8 cellular contexts compared by ENCODE assay signal in genomic region chr15:90143176-90143655, GRCh38. TPM values are rescaled to one million over a fixed set of nuclear protein-coding genes. Genes with fewer than 3 reads are reported as not detected.
DNase-seq lines count a peak whose midpoint lies in the region; ATAC-seq and TF ChIP-seq lines count a peak whose summit lies in the region.

No MANE protein-coding gene starts in this region.

- peaks cover 0 to 10% (median 0%) of the 10 kb centered on the region in 3 donors for H3K36me3 Mint-ChIP-seq in CD8-positive, alpha-beta memory T cell
- H3K36me3 Mint-ChIP-seq in chondrocyte (ENCODE audit: low read depth): no peaks in the 10 kb centered on the region

- H3K27ac Mint-ChIP-seq in CD8-positive, alpha-beta memory T cell: peak overlapping the region in 7 of 8 donors; percentile 53 to 93 (median 82)
- H3K27ac Mint-ChIP-seq in chondrocyte (ENCODE audit: unreplicated experiment): no peak overlapping the region

- H3K9me3 ChIP-seq in CD8-positive, alpha-beta memory T cell (ENCODE audit: low read length): peaks cover 10% of the 10 kb centered on the region
- H3K9me3 ChIP-seq in lung (ENCODE audit: control insufficient read depth in 2 of 2, insufficient read depth in 1 of 2, low read length in 1 of 2): no peaks in the 10 kb centered on the region

- peaks cover 0 to 8% (median 3%) of the 10 kb centered on the region in 5 donors for H3K9me3 Mint-ChIP-seq in CD8-positive, alpha-beta memory T cell
- H3K9me3 Mint-ChIP-seq in chondrocyte (ENCODE audit: low read depth): no peaks in the 10 kb centered on the region

- no peak overlapping the region for H3K4me3 ChIP-seq in CD8-positive, alpha-beta memory T cell (ENCODE audit: low read length)
- no peak overlapping the region for H3K4me3 ChIP-seq in lung

- H3K4me3 Mint-ChIP-seq in CD8-positive, alpha-beta memory T cell: peak overlapping the region in 4 of 7 donors; percentile 12 to 70 (median 34)
- no peak overlapping the region for H3K4me3 Mint-ChIP-seq in chondrocyte (ENCODE audit: unreplicated experiment)

- CTCF ChIA-PET in CD8-positive, alpha-beta memory T cell (lab: Charles Lee): interaction anchor here (0.8 to 1.5 kb wide), 6 partner anchors 17 to 244 kb away, joined by 3 to 5 read pairs (median 4); partner anchors contain the start of genes CIB1, GDPGP1 and IQGAP1

- peak; percentile 72 for ATAC-seq in GM21723 (IDR thresholded peaks at IDR 0.05; ENCODE audit: unreplicated experiment)
- ATAC-seq in lung (ENCODE audit: insufficient read depth, low FRiP score): peak; percentile 83
- ATAC-seq in GM18519 (IDR thresholded peaks at IDR 0.05; ENCODE audit: low FRiP score, unreplicated experiment): no peak

- H3K4me1 Mint-ChIP-seq in CD8-positive, alpha-beta memory T cell: peaks cover 27 to 37% (median 33%) of the 10 kb centered on the region in 3 donors
- H3K4me1 Mint-ChIP-seq in chondrocyte (ENCODE audit: low read depth): peaks cover 4% of the 10 kb centered on the region

- H3K36me3 ChIP-seq in CD8-positive, alpha-beta memory T cell (ENCODE audit: insufficient read depth, low read length): no peaks in the 10 kb centered on the region
- H3K36me3 ChIP-seq in lung (ENCODE audit: control insufficient read depth in 2 of 2, insufficient read depth in 2 of 2, low read length in 2 of 2): no peaks in the 10 kb centered on the region

- peak; percentile 81 for TF ChIP-seq CTCF in chondrocyte (IDR thresholded peaks at IDR 0.05)
- TF ChIP-seq CTCF in lung (IDR thresholded peaks at IDR 0.05; ENCODE audit: control extremely low read depth, extremely low read depth): peak; percentile 41

- peaks cover 13% of the 10 kb centered on the region for H3K4me1 ChIP-seq in CD8-positive, alpha-beta memory T cell (ENCODE audit: insufficient read depth, low read length)
- H3K4me1 ChIP-seq in lung (ENCODE audit: control insufficient read depth in 2 of 2, insufficient read depth in 2 of 2, low read length in 2 of 2): peaks cover 0 to 5% of the 10 kb centered on the region in 2 donors

- WGBS in lung, 2 donors: 29 to 35% methylated on average over 12 of the region's 12 CpGs

- no peaks in the 10 kb centered on the region for H3K27me3 Mint-ChIP-seq in CD8-positive, alpha-beta memory T cell
- no peaks in the 10 kb centered on the region for H3K27me3 Mint-ChIP-seq in chondrocyte (ENCODE audit: low read depth)

- POLR2A ChIA-PET in CD8-positive, alpha-beta memory T cell (lab: Charles Lee): no interaction called here

- H3K27ac ChIP-seq in CD8-positive, alpha-beta memory T cell (ENCODE audit: low read depth, low read length): peak overlapping the region; percentile 51
- no peak overlapping the region for H3K27ac ChIP-seq in lung (ENCODE audit: low read depth in 1 of 2, low read length in 1 of 2)

- H3K27me3 ChIP-seq in CD8-positive, alpha-beta memory T cell (ENCODE audit: insufficient read depth, low read length, poor library complexity, severe bottlenecking): no peaks in the 10 kb centered on the region
- no peaks in the 10 kb centered on the region for H3K27me3 ChIP-seq in lung (ENCODE audit: control insufficient read depth, insufficient read depth)

- peak; percentile 21 to 71 (median 43) for DNase-seq in CD8-positive, alpha-beta memory T cell
- peak; percentile 77 for DNase-seq in NCI-H2227 (lab: John Stamatoyannopoulos, UW; ENCODE audit: unreplicated experiment)
- peak; percentile 27 for DNase-seq in activated CD4-positive, CD25-positive, alpha-beta regulatory T cell treated with anti-CD3 and anti-CD28 coated beads, Interleukin-2, amount 50 U/mL, for 16 hours (ENCODE audit: low read depth, low spot score)
- no peak for DNase-seq in chondrocyte (ENCODE audit: low spot score)
- DNase-seq in lung (ENCODE audit: low spot score): peak; percentile 80
- DNase-seq in stimulated activated CD8-positive, alpha-beta memory T cell treated with anti-CD3 and anti-CD28 coated beads, Interleukin-2, amount 100 ng/mL, for 1 hour (ENCODE audit: low read depth in 2 of 2): peak; percentile 3 to 34

RNA-seq across cellular contexts. Expression of gene IDH2, which starts 40.9 kb away (rescaled TPM):
- total RNA-seq in CD8-positive, alpha-beta memory T cell: 10 to 100 TPM; 72.8 to 73.8 TPM
- 148 TPM for polyA plus RNA-seq in CD8-positive, alpha-beta memory T cell
- total RNA-seq in chondrocyte (115 to 126 TPM (median 125 TPM) in 3 replicates), lung (10 to 100 TPM; 70.8 to 85.8 TPM)
- polyA plus RNA-seq in lung: 10 to 100 TPM; 52.0 to 73.8 TPM

RNA-seq across cellular contexts. Expression of gene SEMA4B, which starts 57.9 kb away (rescaled TPM):
- 1 to 10 TPM; 6.9 to 8.8 TPM for total RNA-seq in CD8-positive, alpha-beta memory T cell
- polyA plus RNA-seq in CD8-positive, alpha-beta memory T cell: 10.1 TPM
- total RNA-seq in chondrocyte (6.7 to 10.5 TPM (median 9.2 TPM) in 3 replicates), lung (10 to 100 TPM; 59.1 to 87.5 TPM)
- polyA plus RNA-seq in lung: 10 to 100 TPM; 24.0 to 80.4 TPM
